Comparison of ENCODE assay signal across 27 cellular contexts in the genomic region with DNA sequence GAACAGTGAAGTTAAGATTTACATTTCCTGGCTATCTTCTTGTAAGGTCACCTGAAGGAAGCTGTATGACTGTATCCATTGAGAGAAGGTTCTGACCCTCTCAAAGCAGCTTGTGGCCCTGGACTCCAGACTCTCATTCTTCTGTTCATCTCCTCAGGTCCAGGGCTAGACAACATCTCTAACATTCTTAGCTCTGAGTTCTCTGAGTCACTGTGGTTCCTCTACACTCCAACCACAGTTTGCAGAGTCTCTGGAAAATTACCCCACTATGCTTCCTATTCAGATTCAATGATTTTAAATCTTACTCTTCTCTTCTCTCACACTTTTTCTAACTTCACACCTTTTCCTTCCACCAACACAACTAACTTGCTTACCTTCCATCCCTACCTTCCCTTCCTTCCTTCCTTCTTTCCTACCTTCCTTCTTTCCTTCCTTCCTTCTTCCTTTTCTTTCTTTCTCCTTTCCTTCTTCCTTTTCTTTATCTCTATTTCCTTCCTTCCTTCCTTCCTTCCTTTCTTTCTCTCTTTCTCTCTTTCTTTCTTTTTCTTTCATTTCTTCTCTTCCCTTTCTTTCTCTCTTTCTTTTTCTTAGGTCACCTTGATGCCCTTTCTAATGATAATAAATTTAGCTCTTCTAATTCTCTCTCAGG.
DNase-seq lines count a peak whose midpoint lies in the region; ATAC-seq and TF ChIP-seq lines count a peak whose summit lies in the region.
"Had no signal": no experiment of that assay in that cellular context is flagged by ENCODE, and none has a peak within 500 bp of the region (broad histone marks: within the 10 kb centered on the region; RNA-seq: fewer than 3 reads in every experiment).

No MANE protein-coding gene starts in this region.

- no peak overlapping the region for H3K27ac Mint-ChIP-seq in H9
- H3K27ac Mint-ChIP-seq: activated CD4-positive, alpha-beta T cell treated with anti-CD3 and anti-CD28 coated beads for 36 hours; activated naive CD8-positive, alpha-beta T cell treated with anti-CD3 and anti-CD28 coated beads for 36 hours; CD4-positive, CD25-positive, alpha-beta regulatory T cell; nephron; stimulated activated naive B cell treated with anti-CD40 and anti-IgM and Interleukin-4, amounts not matched to agents 10 μg/mL and 1 μg/mL and 100 μg/mL, for 72 hours had no signal

- H3K4me3 ChIP-seq in IMR-90 (ENCODE audit: insufficient read depth, low read depth, low read length), result no peak overlapping the region
- H3K4me3 ChIP-seq in mucosa of descending colon, result no peak overlapping the region
- H3K4me3 ChIP-seq: body of pancreas, heart left ventricle, ovary, testis had no signal

- no peak overlapping the region for H3T11ph ChIP-seq in H9 (ENCODE audit: low read length)

- H3K4me1 Mint-ChIP-seq in H9, result no peaks in the 10 kb centered on the region
- H3K4me1 Mint-ChIP-seq: activated CD4-positive, alpha-beta T cell treated with anti-CD3 and anti-CD28 coated beads for 36 hours; activated naive CD8-positive, alpha-beta T cell treated with anti-CD3 and anti-CD28 coated beads for 36 hours; CD4-positive, CD25-positive, alpha-beta regulatory T cell; nephron had no signal

- DNase-seq in ELR (ENCODE audit: low read depth), result peak; percentile 10
- DNase-seq in IMR-90, result peak; percentile 50
- peak; percentile 31 for DNase-seq in astrocyte of the hippocampus (ENCODE audit: low read depth, low spot score)
- DNase-seq in myocyte (ENCODE audit: low read depth), result peak; percentile 44
- DNase-seq in mucosa of descending colon, result no peak
- no peak for DNase-seq in H9
- DNase-seq: activated CD4-positive, alpha-beta T cell treated with anti-CD3 and anti-CD28 coated beads for 36 hours; activated effector memory CD4-positive, alpha-beta T cell treated with anti-CD3 and anti-CD28 coated beads, Interleukin-2, amount 50 U/mL, for 16 hours; activated naive CD8-positive, alpha-beta T cell treated with anti-CD3 and anti-CD28 coated beads for 36 hours; activated T-cell treated with anti-CD3 and anti-CD28 coated beads for 4 hours; body of pancreas; CD4-positive, CD25-positive, alpha-beta regulatory T cell; GOT3; heart left ventricle; KBM-7; MV-4-11; NCI-H1694; NCI-H510A; ovary; stimulated activated CD4-positive, alpha-beta T cell treated with anti-CD3 and anti-CD28 coated beads, Interleukin-4, amount 100 ng/mL, for 4 hours; stimulated activated naive B cell treated with anti-CD40 and anti-IgM and Interleukin-4, amounts not matched to agents 10 μg/mL and 1 μg/mL and 100 μg/mL, for 72 hours; T-helper 2 cell; testis had no signal

- H3K36me3 Mint-ChIP-seq in H9 (ENCODE audit: insufficient read depth in 1 of 3, low read depth in 3 of 3), result peaks cover 0 to 5% (median 0%) of the 10 kb centered on the region in 3 experiments; a peak in 3 of 7 replicates
- H3K36me3 Mint-ChIP-seq: activated naive CD8-positive, alpha-beta T cell treated with anti-CD3 and anti-CD28 coated beads for 36 hours; CD4-positive, CD25-positive, alpha-beta regulatory T cell; stimulated activated naive B cell treated with anti-CD40 and anti-IgM and Interleukin-4, amounts not matched to agents 10 μg/mL and 1 μg/mL and 100 μg/mL, for 72 hours had no signal

- H2BK120ac ChIP-seq in IMR-90 (ENCODE audit: low read depth, low read length) (no peak overlapping the region), H9 (ENCODE audit: low read depth, low read length, poor library complexity, severe bottlenecking) (no peak overlapping the region)

- in situ Hi-C loops in IMR-90 (cut with MboI; ENCODE audit: low sequenced_read_pairs), result no loop called here

- H3K27me3 ChIP-seq in IMR-90 (ENCODE audit: control insufficient read depth, insufficient read depth, low read length), result no peaks in the 10 kb centered on the region
- no peaks in the 10 kb centered on the region for H3K27me3 ChIP-seq in H9 (ENCODE audit: insufficient read depth, low read length)
- H3K27me3 ChIP-seq: body of pancreas, heart left ventricle, ovary, testis had no signal

- CTCF ChIA-PET in IMR-90 (lab: Yijun Ruan, JAX), result no interaction called here

- H4K91ac ChIP-seq in IMR-90 (ENCODE audit: insufficient read depth, low read depth, low read length), result no peak overlapping the region
- no peak overlapping the region for H4K91ac ChIP-seq in H9 (ENCODE audit: insufficient read length, low read depth, low read length)

- no peak overlapping the region for H3K23ac ChIP-seq in IMR-90 (ENCODE audit: low read depth, low read length)
- H3K23ac ChIP-seq in H9 (ENCODE audit: insufficient read length, low read depth, low read length), result no peak overlapping the region

- no peaks in the 10 kb centered on the region for H3K27me3 Mint-ChIP-seq in H9 (ENCODE audit: low read depth)
- H3K27me3 Mint-ChIP-seq: CD4-positive, CD25-positive, alpha-beta regulatory T cell; stimulated activated naive B cell treated with anti-CD40 and anti-IgM and Interleukin-4, amounts not matched to agents 10 μg/mL and 1 μg/mL and 100 μg/mL, for 72 hours had no signal

- H4K8ac ChIP-seq in IMR-90 (ENCODE audit: low read depth in 2 of 2, low read length in 2 of 2), result no peak overlapping the region
- H4K8ac ChIP-seq in H9 (replicated peaks; ENCODE audit: insufficient read length, low read depth, low read length), result no peak overlapping the region

- H3K27ac ChIP-seq in IMR-90 (ENCODE audit: insufficient read depth, low read length), result no peak overlapping the region
- H3K27ac ChIP-seq in H9 (ENCODE audit: insufficient read length, low read depth, low read length), result no peak overlapping the region
- H3K27ac ChIP-seq: body of pancreas, heart left ventricle, ovary, testis had no signal

- H3K36me3 ChIP-seq in IMR-90 (ENCODE audit: control insufficient read depth, insufficient read depth, low read length) (no peaks in the 10 kb centered on the region), mucosa of descending colon (ENCODE audit: low read depth) (no peaks in the 10 kb centered on the region)
- H3K36me3 ChIP-seq: heart left ventricle, ovary had no signal

- H3K79me2 ChIP-seq in H9 (ENCODE audit: insufficient read depth, low read length), result no peaks in the 10 kb centered on the region

- H3K4ac ChIP-seq in IMR-90 (ENCODE audit: low read depth, low read length) (no peak overlapping the region), H9 (ENCODE audit: low read depth, low read length) (no peak overlapping the region)

- no peak overlapping the region for H2BK12ac ChIP-seq in H9 (ENCODE audit: insufficient read length, low read depth, low read length)

- intact Hi-C loops in IMR-90 (cut with micrococcal nuclease), result loop anchor here (10.0 kb wide), 1 partner anchor 819 kb away; a partner anchor contains a TSS
- intact Hi-C loops in mucosa of descending colon (cut with DNase I, micrococcal nuclease), result no loop called here

- H3K9me1 ChIP-seq in IMR-90 (ENCODE audit: insufficient read depth, low read length), result no peaks in the 10 kb centered on the region

- H3K4me1 ChIP-seq in IMR-90 (ENCODE audit: control insufficient read depth, insufficient read depth, low read length), result no peaks in the 10 kb centered on the region
- no peaks in the 10 kb centered on the region for H3K4me1 ChIP-seq in mucosa of descending colon (ENCODE audit: low read depth)
- H3K4me1 ChIP-seq in H9 (ENCODE audit: insufficient read depth, low read length), result no peaks in the 10 kb centered on the region; the same call in 1 of the 2 replicates
- H3K4me1 ChIP-seq: body of pancreas, heart left ventricle, testis had no signal

- H2BK20ac ChIP-seq in IMR-90 (ENCODE audit: low read depth, low read length) (no peak overlapping the region), H9 (ENCODE audit: low read depth, low read length, poor library complexity, severe bottlenecking) (no peak overlapping the region)

- H3K56ac ChIP-seq in IMR-90 (ENCODE audit: extremely low read depth, insufficient read depth, low read length) (no peak overlapping the region), H9 (ENCODE audit: insufficient read length, low read depth, low read length) (no peak overlapping the region)

- H3K9ac ChIP-seq in IMR-90 (ENCODE audit: low read depth, low read length) (no peak overlapping the region), H9 (ENCODE audit: extremely low read depth, insufficient read length, low read length) (no peak overlapping the region)

- no peak for TF ChIP-seq POLR2A in IMR-90 (IDR thresholded peaks at IDR 0.05; ENCODE audit: low read depth, low read length)

- H3K14ac ChIP-seq in IMR-90 (replicated peaks; ENCODE audit: low read depth, low read length), result no peak overlapping the region; the same call in 1 of the 2 replicates
- H3K14ac ChIP-seq in H9 (ENCODE audit: insufficient read depth, low read length), result no peak overlapping the region

- no TSS peak for BruUV-seq in IMR-90 (replicated peaks; lab: Mats Ljungman, UMichigan)

- TF ChIP-seq CTCF in IMR-90 (conservative IDR thresholded peaks at IDR 0.05; ENCODE audit: low read depth, low read length) (no peak), mucosa of descending colon (IDR thresholded peaks at IDR 0.05) (no peak), H9 (conservative IDR thresholded peaks at IDR 0.05) (no peak)

- no peak overlapping the region; a peak in 1 of 5 replicates for H3K4me3 Mint-ChIP-seq in H9
- H3K4me3 Mint-ChIP-seq: activated CD4-positive, alpha-beta T cell treated with anti-CD3 and anti-CD28 coated beads for 36 hours; activated naive CD8-positive, alpha-beta T cell treated with anti-CD3 and anti-CD28 coated beads for 36 hours; CD4-positive, CD25-positive, alpha-beta regulatory T cell; nephron; stimulated activated naive B cell treated with anti-CD40 and anti-IgM and Interleukin-4, amounts not matched to agents 10 μg/mL and 1 μg/mL and 100 μg/mL, for 72 hours had no signal

- no peak overlapping the region for H2AFZ ChIP-seq in IMR-90 (replicated peaks; ENCODE audit: low read length, poor library complexity)
- no peak overlapping the region for H2AFZ ChIP-seq in H9 (ENCODE audit: low read length)

- POLR2A ChIA-PET in IMR-90 (lab: Charles Lee; ENCODE audit: unreplicated experiment), result no interaction called here

- H3K4me2 ChIP-seq in IMR-90 (ENCODE audit: low read depth, low read length) (no peak overlapping the region), H9 (ENCODE audit: insufficient read depth, insufficient read length, low read length) (no peak overlapping the region)

- no peak overlapping the region for H2AK9ac ChIP-seq in IMR-90 (replicated peaks; ENCODE audit: low read depth, low read length, poor library complexity)

- no peaks in the 10 kb centered on the region for H4K20me1 ChIP-seq in IMR-90 (ENCODE audit: insufficient read depth, low read length)
- no peaks in the 10 kb centered on the region for H4K20me1 ChIP-seq in H9 (ENCODE audit: control insufficient read depth, insufficient read depth, insufficient read length)

- no peaks in the 10 kb centered on the region for H3K9me3 ChIP-seq in IMR-90 (ENCODE audit: control insufficient read depth, insufficient read depth, low read length)
- no peaks in the 10 kb centered on the region for H3K9me3 ChIP-seq in mucosa of descending colon
- H3K9me3 ChIP-seq in H9 (ENCODE audit: control insufficient read depth, low read depth, low read length), result no peaks in the 10 kb centered on the region
- H3K9me3 ChIP-seq: ovary, testis had no signal

- H3K18ac ChIP-seq in IMR-90 (ENCODE audit: low read depth, low read length), result no peak overlapping the region; the same call in 1 of the 2 replicates
- H3K18ac ChIP-seq in H9 (ENCODE audit: insufficient read length, low read depth, low read length), result no peak overlapping the region

- no peaks in the 10 kb centered on the region for H3K23me2 ChIP-seq in H9 (ENCODE audit: insufficient read length, low read depth, low read length, poor library complexity, severe bottlenecking)

- H4K5ac ChIP-seq in IMR-90 (ENCODE audit: low read depth, low read length) (no peak overlapping the region), H9 (ENCODE audit: insufficient read length, low read depth, low read length) (no peak overlapping the region)

- H2BK5ac ChIP-seq in IMR-90 (ENCODE audit: low read depth, low read length, poor library complexity, severe bottlenecking) (no peak overlapping the region), H9 (ENCODE audit: insufficient read length, low read length) (no peak overlapping the region)

- dilution Hi-C loops in IMR-90 (cut with HindIII; ENCODE audit: low sequenced_read_pairs, unreplicated experiment), result no loop called here

- H2AK5ac ChIP-seq in IMR-90 (ENCODE audit: low read depth, low read length) (no peak overlapping the region), H9 (ENCODE audit: insufficient read length, low read length) (no peak overlapping the region)

- no peak for TF ChIP-seq RAD21 in IMR-90 (IDR thresholded peaks at IDR 0.05; ENCODE audit: low read length)

- ATAC-seq in IMR-90 (ENCODE audit: low read depth), result no peak
- no peak for ATAC-seq in HG03354 (IDR thresholded peaks at IDR 0.05; ENCODE audit: poor library complexity, severe bottlenecking, unreplicated experiment)
- ATAC-seq in mucosa of descending colon, result no peak
- ATAC-seq: activated CD4-positive, alpha-beta T cell treated with anti-CD3 and anti-CD28 coated beads for 36 hours; body of pancreas; heart left ventricle; Right ventricle myocardium inferior; SK-N-SH treated with all-trans-retinoic acid at 6 μM for 48 hours; stimulated activated naive B cell treated with anti-CD40 and anti-IgM and Interleukin-4, amounts not matched to agents 10 μg/mL and 1 μg/mL and 100 μg/mL, for 72 hours had no signal

- peaks cover 5% of the 10 kb centered on the region in 2 experiments; a peak in 3 of 5 replicates for H3K9me3 Mint-ChIP-seq in H9

- H2BK15ac ChIP-seq in IMR-90 (ENCODE audit: low read depth, low read length) (no peak overlapping the region), H9 (ENCODE audit: low read depth, low read length) (no peak overlapping the region)

- no peaks in the 10 kb centered on the region for H3K79me1 ChIP-seq in IMR-90 (ENCODE audit: low read depth in 1 of 2, low read length in 2 of 2)
- H3K79me1 ChIP-seq in H9 (ENCODE audit: insufficient read depth, low read depth, low read length, poor library complexity, severe bottlenecking), result no peaks in the 10 kb centered on the region

Comparison
In these comparisons a context has a peak if more than half of its experiments do, and no peak if none do; other contexts are left out.
1. DNase-seq: peak in ELR (single experiment), IMR-90 (single experiment), astrocyte of the hippocampus (single experiment) and myocyte (single experiment); none in mucosa of descending colon (0 of 3) and H9 (single experiment).